11 cellular contexts compared by ENCODE assay signal in genomic region chr18:46260016-46260878, GRCh38.
A peak's percentile ranks its signal among the peaks of the same experiment; 100 is the strongest.
DNase-seq lines count a peak whose midpoint lies in the region; ATAC-seq and TF ChIP-seq lines count a peak whose summit lies in the region.
"Had no signal": no experiment of that assay in that cellular context is flagged by ENCODE, and none has a peak within 500 bp of the region (broad histone marks: within the 10 kb centered on the region; RNA-seq: fewer than 3 reads in every experiment).

No MANE protein-coding gene starts in this region.

- ATAC-seq in HG02623 (IDR thresholded peaks at IDR 0.05; ENCODE audit: unreplicated experiment) (no peak), GM21723 (IDR thresholded peaks at IDR 0.05; ENCODE audit: unreplicated experiment) (no peak)

- no peaks in the 10 kb centered on the region for H3K36me3 ChIP-seq in neural progenitor cell

- H2AFZ ChIP-seq in neural progenitor cell (replicated peaks) = no peak overlapping the region

- H3K27me3 Mint-ChIP-seq in neural progenitor cell (ENCODE audit: insufficient read depth, low read depth) = peaks cover 3% of the 10 kb centered on the region
- H3K27me3 Mint-ChIP-seq: dendritic cell treated with granulocyte-macrophage colony-stimulating factor and Interleukin-4, amounts not matched to agents 40 ng/mL and 50 ng/mL, for 4 days; progenitor cell of endocrine pancreas had no signal

- no peak overlapping the region for H3K4me2 ChIP-seq in neural progenitor cell

- no peaks in the 10 kb centered on the region for H3K9me3 ChIP-seq in neural progenitor cell (ENCODE audit: low read depth)

- no peak overlapping the region for H3K4me3 ChIP-seq in epithelial cell of proximal tubule (ENCODE audit: low read depth, low read length)
- H3K4me3 ChIP-seq in neural progenitor cell = no peak overlapping the region

- H3K9me3 Mint-ChIP-seq in neural progenitor cell = no peaks in the 10 kb centered on the region
- H3K9me3 Mint-ChIP-seq: dendritic cell treated with granulocyte-macrophage colony-stimulating factor and Interleukin-4, amounts not matched to agents 40 ng/mL and 50 ng/mL, for 4 days had no signal

- H4K20me1 ChIP-seq in neural progenitor cell (ENCODE audit: low read depth) = peaks cover 22% of the 10 kb centered on the region

- peak overlapping the region; percentile 14 for H3K27ac Mint-ChIP-seq in neural progenitor cell
- H3K27ac Mint-ChIP-seq: dendritic cell treated with granulocyte-macrophage colony-stimulating factor and Interleukin-4, amounts not matched to agents 40 ng/mL and 50 ng/mL, for 4 days; progenitor cell of endocrine pancreas had no signal

- TF ChIP-seq CTCF in epithelial cell of proximal tubule (conservative IDR thresholded peaks at IDR 0.05; ENCODE audit: low read depth, low read length) (no peak), neural progenitor cell (IDR thresholded peaks at IDR 0.05) (no peak)

- H3K27me3 ChIP-seq in neural progenitor cell = no peaks in the 10 kb centered on the region

- peaks cover 14% of the 10 kb centered on the region for H3K36me3 Mint-ChIP-seq in neural progenitor cell

- H3K27ac ChIP-seq in neural progenitor cell = no peak overlapping the region

- no peak overlapping the region for H3K4me3 Mint-ChIP-seq in neural progenitor cell
- H3K4me3 Mint-ChIP-seq: dendritic cell treated with granulocyte-macrophage colony-stimulating factor and Interleukin-4, amounts not matched to agents 40 ng/mL and 50 ng/mL, for 4 days had no signal

- H3K4me1 ChIP-seq in neural progenitor cell = peaks cover 9% of the 10 kb centered on the region

- H3F3A ChIP-seq in neural progenitor cell (ENCODE audit: low read depth) = no peaks in the 10 kb centered on the region

- H3K9ac ChIP-seq in neural progenitor cell = no peak overlapping the region

- peaks cover 10% of the 10 kb centered on the region for H3K4me1 Mint-ChIP-seq in neural progenitor cell

- H3K79me2 ChIP-seq in neural progenitor cell (ENCODE audit: low read depth) = no peaks in the 10 kb centered on the region

- peak; percentile 47 for DNase-seq in AG20443 (ENCODE audit: low spot score)
- DNase-seq in NCI-H226 = peak; percentile 11
- peak; percentile 79 for DNase-seq in epithelial cell of proximal tubule (ENCODE audit: low read depth)
- DNase-seq in neural progenitor cell (ENCODE audit: low spot score) = no peak
- no peak for DNase-seq in DMS79 (lab: John Stamatoyannopoulos, UW)
- DNase-seq in DMS79 treated with DMSO at 0.1 percent for 48 hours (lab: John Stamatoyannopoulos, UW) = no peak
- DNase-seq: NCI-H446 had no signal

Comparison
In these comparisons a context has a peak if more than half of its experiments do, and no peak if none do; other contexts are left out.
1. DNase-seq: peak in AG20443 (single experiment), NCI-H226 (single experiment) and epithelial cell of proximal tubule (single experiment); none in neural progenitor cell (single experiment), DMS79 (single experiment) and DMS79 treated with DMSO at 0.1 percent for 48 hours (single experiment).